1 cellular context compared by ENCODE assay signal in the genomic region with DNA sequence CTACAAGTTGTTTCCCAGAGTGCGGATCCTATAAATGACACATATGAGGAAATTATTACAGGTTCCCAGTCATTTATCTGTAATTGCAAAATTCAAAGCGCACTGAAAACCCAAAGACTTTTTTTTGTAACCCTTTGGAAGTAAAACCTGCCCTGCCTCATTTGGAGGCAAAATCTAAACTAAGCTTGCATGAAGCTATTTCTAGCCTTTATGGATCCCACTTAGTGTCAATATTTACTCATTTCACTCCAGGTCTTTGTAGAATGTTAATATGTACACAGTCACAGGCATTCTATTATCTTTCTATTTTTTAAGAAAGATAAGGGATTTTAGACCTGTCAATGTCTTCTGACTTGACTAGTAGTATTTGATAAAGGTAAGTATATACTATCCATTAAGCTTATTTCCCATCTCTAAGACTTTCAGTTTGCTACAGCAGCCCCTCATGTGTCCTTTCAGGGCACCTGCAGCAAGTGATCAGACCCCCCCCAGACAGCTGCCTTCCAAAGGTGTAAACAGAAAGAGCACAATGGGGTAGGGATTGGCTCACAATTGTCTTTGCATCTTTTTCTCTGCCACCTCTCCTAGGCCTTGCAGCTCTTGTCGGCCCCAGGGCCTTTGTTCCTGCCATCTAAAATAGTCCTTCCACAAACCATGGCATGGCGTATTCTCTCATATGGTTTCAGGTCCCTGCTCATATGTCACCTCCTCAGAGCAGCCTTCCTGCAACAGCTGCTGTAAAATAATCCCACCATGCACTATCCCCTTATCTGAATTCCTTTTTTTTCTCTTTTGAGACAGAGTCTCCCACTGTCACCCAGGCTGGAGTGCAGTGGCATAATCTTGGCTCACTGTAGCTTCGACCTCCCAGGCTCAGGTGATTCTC.
TF ChIP-seq lines count a peak whose summit lies in the region.

No MANE protein-coding gene starts in this region.

TF ChIP-seq in HepG2, 621 proteins besides CTCF, POLR2A, EP300 and RAD21 (continued from another document and continues in another):
- TF ChIP-seq, protein P1, sequence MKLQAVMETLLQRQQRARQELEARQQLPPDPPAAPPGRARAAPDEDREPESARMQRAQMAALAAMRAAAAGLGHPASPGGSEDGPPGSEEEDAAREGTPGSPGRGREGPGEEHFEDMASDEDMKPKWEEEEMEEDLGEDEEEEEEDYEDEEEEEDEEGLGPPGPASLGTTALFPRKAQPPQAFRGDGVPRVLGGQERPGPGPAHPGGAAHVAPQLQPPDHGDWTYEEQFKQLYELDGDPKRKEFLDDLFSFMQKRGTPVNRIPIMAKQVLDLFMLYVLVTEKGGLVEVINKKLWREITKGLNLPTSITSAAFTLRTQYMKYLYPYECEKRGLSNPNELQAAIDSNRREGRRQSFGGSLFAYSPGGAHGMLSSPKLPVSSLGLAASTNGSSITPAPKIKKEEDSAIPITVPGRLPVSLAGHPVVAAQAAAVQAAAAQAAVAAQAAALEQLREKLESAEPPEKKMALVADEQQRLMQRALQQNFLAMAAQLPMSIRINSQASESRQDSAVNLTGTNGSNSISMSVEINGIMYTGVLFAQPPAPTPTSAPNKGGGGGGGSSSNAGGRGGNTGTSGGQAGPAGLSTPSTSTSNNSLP (IDR thresholded peaks at IDR 0.05; ENCODE audit: low read depth, low read length), result peak; percentile 54; the same call in 1 of the 2 replicates
- no peak for TF ChIP-seq ZNF234 (CRISPR knock-in tag; conservative IDR thresholded peaks at IDR 0.05)
- TF ChIP-seq, protein P2, sequence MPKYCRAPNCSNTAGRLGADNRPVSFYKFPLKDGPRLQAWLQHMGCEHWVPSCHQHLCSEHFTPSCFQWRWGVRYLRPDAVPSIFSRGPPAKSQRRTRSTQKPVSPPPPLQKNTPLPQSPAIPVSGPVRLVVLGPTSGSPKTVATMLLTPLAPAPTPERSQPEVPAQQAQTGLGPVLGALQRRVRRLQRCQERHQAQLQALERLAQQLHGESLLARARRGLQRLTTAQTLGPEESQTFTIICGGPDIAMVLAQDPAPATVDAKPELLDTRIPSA (CRISPR knock-in tag; IDR thresholded peaks at IDR 0.05; ENCODE audit: borderline replicate concordance), result no peak
- TF ChIP-seq, protein P3, sequence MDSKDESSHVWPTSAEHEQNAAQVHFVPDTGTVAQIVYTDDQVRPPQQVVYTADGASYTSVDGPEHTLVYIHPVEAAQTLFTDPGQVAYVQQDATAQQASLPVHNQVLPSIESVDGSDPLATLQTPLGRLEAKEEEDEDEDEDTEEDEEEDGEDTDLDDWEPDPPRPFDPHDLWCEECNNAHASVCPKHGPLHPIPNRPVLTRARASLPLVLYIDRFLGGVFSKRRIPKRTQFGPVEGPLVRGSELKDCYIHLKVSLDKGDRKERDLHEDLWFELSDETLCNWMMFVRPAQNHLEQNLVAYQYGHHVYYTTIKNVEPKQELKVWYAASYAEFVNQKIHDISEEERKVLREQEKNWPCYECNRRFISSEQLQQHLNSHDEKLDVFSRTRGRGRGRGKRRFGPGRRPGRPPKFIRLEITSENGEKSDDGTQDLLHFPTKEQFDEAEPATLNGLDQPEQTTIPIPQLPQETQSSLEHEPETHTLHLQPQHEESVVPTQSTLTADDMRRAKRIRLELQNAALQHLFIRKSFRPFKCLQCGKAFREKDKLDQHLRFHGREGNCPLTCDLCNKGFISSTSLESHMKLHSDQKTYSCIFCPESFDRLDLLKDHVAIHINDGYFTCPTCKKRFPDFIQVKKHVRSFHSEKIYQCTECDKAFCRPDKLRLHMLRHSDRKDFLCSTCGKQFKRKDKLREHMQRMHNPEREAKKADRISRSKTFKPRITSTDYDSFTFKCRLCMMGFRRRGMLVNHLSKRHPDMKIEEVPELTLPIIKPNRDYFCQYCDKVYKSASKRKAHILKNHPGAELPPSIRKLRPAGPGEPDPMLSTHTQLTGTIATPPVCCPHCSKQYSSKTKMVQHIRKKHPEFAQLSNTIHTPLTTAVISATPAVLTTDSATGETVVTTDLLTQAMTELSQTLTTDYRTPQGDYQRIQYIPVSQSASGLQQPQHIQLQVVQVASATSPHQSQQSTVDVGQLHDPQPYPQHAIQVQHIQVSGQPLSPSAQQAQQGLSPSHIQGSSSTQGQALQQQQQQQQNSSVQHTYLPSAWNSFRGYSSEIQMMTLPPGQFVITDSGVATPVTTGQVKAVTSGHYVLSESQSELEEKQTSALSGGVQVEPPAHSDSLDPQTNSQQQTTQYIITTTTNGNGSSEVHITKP (CRISPR knock-in tag; IDR thresholded peaks at IDR 0.05; ENCODE audit: low read depth), result no peak
- TF ChIP-seq, protein P4, sequence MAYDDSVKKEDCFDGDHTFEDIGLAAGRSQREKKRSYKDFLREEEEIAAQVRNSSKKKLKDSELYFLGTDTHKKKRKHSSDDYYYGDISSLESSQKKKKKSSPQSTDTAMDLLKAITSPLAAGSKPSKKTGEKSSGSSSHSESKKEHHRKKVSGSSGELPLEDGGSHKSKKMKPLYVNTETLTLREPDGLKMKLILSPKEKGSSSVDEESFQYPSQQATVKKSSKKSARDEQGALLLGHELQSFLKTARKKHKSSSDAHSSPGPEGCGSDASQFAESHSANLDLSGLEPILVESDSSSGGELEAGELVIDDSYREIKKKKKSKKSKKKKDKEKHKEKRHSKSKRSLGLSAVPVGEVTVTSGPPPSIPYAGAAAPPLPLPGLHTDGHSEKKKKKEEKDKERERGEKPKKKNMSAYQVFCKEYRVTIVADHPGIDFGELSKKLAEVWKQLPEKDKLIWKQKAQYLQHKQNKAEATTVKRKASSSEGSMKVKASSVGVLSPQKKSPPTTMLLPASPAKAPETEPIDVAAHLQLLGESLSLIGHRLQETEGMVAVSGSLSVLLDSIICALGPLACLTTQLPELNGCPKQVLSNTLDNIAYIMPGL (CRISPR knock-in tag; IDR thresholded peaks at IDR 0.05; ENCODE audit: borderline replicate concordance in 1 of 2, low read depth in 1 of 2), result no peak
- TF ChIP-seq ZNF468 (CRISPR knock-in tag; IDR thresholded peaks at IDR 0.05), result no peak
- TF ChIP-seq ZSCAN29 (CRISPR knock-in tag; conservative IDR thresholded peaks at IDR 0.05), result no peak
- no peak for TF ChIP-seq SNAI1 (CRISPR knock-in tag; IDR thresholded peaks at IDR 0.05; ENCODE audit: borderline replicate concordance)
- TF ChIP-seq, protein P5, sequence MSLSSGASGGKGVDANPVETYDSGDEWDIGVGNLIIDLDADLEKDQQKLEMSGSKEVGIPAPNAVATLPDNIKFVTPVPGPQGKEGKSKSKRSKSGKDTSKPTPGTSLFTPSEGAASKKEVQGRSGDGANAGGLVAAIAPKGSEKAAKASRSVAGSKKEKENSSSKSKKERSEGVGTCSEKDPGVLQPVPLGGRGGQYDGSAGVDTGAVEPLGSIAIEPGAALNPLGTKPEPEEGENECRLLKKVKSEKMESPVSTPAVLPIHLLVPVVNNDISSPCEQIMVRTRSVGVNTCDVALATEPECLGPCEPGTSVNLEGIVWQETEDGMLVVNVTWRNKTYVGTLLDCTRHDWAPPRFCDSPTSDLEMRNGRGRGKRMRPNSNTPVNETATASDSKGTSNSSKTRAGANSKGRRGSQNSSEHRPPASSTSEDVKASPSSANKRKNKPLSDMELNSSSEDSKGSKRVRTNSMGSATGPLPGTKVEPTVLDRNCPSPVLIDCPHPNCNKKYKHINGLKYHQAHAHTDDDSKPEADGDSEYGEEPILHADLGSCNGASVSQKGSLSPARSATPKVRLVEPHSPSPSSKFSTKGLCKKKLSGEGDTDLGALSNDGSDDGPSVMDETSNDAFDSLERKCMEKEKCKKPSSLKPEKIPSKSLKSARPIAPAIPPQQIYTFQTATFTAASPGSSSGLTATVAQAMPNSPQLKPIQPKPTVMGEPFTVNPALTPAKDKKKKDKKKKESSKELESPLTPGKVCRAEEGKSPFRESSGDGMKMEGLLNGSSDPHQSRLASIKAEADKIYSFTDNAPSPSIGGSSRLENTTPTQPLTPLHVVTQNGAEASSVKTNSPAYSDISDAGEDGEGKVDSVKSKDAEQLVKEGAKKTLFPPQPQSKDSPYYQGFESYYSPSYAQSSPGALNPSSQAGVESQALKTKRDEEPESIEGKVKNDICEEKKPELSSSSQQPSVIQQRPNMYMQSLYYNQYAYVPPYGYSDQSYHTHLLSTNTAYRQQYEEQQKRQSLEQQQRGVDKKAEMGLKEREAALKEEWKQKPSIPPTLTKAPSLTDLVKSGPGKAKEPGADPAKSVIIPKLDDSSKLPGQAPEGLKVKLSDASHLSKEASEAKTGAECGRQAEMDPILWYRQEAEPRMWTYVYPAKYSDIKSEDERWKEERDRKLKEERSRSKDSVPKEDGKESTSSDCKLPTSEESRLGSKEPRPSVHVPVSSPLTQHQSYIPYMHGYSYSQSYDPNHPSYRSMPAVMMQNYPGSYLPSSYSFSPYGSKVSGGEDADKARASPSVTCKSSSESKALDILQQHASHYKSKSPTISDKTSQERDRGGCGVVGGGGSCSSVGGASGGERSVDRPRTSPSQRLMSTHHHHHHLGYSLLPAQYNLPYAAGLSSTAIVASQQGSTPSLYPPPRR (CRISPR knock-in tag; IDR thresholded peaks at IDR 0.05; ENCODE audit: borderline replicate concordance), result peak; percentile 38; the same call in 1 of the 2 replicates
- TF ChIP-seq FOXK1 (CRISPR knock-in tag; IDR thresholded peaks at IDR 0.05; ENCODE audit: borderline replicate concordance, low read depth), result peak; percentile 18; the same call in 1 of the 2 replicates
- TF ChIP-seq TARDBP (CRISPR knock-in tag; IDR thresholded peaks at IDR 0.05), result no peak
- no peak for TF ChIP-seq ZNF605 (CRISPR knock-in tag; IDR thresholded peaks at IDR 0.05)
- TF ChIP-seq GTF3A (CRISPR knock-in tag; conservative IDR thresholded peaks at IDR 0.05), result no peak
- TF ChIP-seq FOXJ3 (CRISPR knock-in tag; IDR thresholded peaks at IDR 0.05; ENCODE audit: borderline replicate concordance), result peak; percentile 70; the same call in 1 of the 2 replicates
- 0 out of 2 replicates have a peak, but pooled peaks have one; percentile 1 for TF ChIP-seq ZNF446 (CRISPR knock-in tag; IDR thresholded peaks at IDR 0.05)
- TF ChIP-seq, protein P6, sequence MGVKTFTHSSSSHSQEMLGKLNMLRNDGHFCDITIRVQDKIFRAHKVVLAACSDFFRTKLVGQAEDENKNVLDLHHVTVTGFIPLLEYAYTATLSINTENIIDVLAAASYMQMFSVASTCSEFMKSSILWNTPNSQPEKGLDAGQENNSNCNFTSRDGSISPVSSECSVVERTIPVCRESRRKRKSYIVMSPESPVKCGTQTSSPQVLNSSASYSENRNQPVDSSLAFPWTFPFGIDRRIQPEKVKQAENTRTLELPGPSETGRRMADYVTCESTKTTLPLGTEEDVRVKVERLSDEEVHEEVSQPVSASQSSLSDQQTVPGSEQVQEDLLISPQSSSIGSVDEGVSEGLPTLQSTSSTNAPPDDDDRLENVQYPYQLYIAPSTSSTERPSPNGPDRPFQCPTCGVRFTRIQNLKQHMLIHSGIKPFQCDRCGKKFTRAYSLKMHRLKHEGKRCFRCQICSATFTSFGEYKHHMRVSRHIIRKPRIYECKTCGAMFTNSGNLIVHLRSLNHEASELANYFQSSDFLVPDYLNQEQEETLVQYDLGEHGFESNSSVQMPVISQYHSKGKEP (CRISPR knock-in tag; IDR thresholded peaks at IDR 0.05), result no peak
- TF ChIP-seq, protein P7, sequence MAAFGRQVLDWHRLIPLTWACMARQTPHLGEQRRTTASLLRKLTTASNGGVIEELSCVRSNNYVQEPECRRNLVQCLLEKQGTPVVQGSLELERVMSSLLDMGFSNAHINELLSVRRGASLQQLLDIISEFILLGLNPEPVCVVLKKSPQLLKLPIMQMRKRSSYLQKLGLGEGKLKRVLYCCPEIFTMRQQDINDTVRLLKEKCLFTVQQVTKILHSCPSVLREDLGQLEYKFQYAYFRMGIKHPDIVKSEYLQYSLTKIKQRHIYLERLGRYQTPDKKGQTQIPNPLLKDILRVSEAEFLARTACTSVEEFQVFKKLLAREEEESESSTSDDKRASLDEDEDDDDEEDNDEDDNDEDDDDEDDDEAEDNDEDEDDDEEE (CRISPR knock-in tag; IDR thresholded peaks at IDR 0.05), result no peak
- TF ChIP-seq MIER3 (CRISPR knock-in tag; IDR thresholded peaks at IDR 0.05; ENCODE audit: borderline replicate concordance), result 0 out of 2 replicates have a peak, but pooled peaks have one; percentile 43
- TF ChIP-seq, protein P8, sequence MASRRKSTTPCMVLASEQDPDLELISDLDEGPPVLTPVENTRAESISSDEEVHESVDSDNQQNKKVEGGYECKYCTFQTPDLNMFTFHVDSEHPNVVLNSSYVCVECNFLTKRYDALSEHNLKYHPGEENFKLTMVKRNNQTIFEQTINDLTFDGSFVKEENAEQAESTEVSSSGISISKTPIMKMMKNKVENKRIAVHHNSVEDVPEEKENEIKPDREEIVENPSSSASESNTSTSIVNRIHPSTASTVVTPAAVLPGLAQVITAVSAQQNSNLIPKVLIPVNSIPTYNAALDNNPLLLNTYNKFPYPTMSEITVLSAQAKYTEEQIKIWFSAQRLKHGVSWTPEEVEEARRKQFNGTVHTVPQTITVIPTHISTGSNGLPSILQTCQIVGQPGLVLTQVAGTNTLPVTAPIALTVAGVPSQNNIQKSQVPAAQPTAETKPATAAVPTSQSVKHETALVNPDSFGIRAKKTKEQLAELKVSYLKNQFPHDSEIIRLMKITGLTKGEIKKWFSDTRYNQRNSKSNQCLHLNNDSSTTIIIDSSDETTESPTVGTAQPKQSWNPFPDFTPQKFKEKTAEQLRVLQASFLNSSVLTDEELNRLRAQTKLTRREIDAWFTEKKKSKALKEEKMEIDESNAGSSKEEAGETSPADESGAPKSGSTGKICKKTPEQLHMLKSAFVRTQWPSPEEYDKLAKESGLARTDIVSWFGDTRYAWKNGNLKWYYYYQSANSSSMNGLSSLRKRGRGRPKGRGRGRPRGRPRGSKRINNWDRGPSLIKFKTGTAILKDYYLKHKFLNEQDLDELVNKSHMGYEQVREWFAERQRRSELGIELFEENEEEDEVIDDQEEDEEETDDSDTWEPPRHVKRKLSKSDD (CRISPR knock-in tag; IDR thresholded peaks at IDR 0.05; ENCODE audit: low read depth), result no peak
- no peak for TF ChIP-seq TRIM24 (CRISPR knock-in tag; IDR thresholded peaks at IDR 0.05)
- TF ChIP-seq, protein P9, sequence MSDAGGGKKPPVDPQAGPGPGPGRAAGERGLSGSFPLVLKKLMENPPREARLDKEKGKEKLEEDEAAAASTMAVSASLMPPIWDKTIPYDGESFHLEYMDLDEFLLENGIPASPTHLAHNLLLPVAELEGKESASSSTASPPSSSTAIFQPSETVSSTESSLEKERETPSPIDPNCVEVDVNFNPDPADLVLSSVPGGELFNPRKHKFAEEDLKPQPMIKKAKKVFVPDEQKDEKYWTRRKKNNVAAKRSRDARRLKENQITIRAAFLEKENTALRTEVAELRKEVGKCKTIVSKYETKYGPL (CRISPR knock-in tag; IDR thresholded peaks at IDR 0.05), result no peak
- TF ChIP-seq, protein P10, sequence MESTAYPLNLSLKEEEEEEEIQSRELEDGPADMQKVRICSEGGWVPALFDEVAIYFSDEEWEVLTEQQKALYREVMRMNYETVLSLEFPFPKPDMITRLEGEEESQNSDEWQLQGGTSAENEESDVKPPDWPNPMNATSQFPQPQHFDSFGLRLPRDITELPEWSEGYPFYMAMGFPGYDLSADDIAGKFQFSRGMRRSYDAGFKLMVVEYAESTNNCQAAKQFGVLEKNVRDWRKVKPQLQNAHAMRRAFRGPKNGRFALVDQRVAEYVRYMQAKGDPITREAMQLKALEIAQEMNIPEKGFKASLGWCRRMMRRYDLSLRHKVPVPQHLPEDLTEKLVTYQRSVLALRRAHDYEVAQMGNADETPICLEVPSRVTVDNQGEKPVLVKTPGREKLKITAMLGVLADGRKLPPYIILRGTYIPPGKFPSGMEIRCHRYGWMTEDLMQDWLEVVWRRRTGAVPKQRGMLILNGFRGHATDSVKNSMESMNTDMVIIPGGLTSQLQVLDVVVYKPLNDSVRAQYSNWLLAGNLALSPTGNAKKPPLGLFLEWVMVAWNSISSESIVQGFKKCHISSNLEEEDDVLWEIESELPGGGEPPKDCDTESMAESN (CRISPR knock-in tag; conservative IDR thresholded peaks at IDR 0.05), result no peak
- no peak for TF ChIP-seq MTA3 (CRISPR knock-in tag; IDR thresholded peaks at IDR 0.05)
- TF ChIP-seq ZNF121 (CRISPR knock-in tag; IDR thresholded peaks at IDR 0.05), result no peak
- no peak for TF ChIP-seq PLRG1 (conservative IDR thresholded peaks at IDR 0.05)
- TF ChIP-seq, protein P11, sequence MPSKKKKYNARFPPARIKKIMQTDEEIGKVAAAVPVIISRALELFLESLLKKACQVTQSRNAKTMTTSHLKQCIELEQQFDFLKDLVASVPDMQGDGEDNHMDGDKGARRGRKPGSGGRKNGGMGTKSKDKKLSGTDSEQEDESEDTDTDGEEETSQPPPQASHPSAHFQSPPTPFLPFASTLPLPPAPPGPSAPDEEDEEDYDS (CRISPR knock-in tag; IDR thresholded peaks at IDR 0.05), result no peak; the same call in 1 of the 2 replicates
